In the genomic region with DNA sequence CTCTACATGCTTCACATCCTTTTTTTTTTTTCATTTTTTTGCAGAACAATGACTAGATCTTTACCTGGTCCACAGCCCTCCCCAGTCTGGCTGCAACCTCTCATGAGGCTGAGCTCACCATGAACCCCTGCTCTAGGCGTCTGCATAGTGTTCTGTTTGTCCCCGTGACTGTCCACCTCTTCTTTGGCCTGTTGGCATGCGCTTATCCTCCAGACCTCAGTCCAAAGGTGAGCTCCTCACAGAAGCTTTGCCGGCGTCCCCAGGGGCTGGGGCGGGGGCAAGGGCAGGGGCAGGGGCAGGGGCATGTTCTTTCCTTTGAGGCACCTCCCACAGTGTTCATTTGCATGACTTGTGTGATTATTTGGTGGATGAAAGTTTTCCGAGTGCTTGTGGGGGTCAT, we compare ENCODE assay signal across 11 cellular contexts.
"Had no signal": no experiment of that assay in that cellular context is flagged by ENCODE, and none has a peak within 500 bp of the region (broad histone marks: within the 10 kb centered on the region; RNA-seq: fewer than 3 reads in every experiment).

No MANE protein-coding gene starts in this region.

- H3K9me3 ChIP-seq: esophagus muscularis mucosa, upper lobe of left lung had no signal

- H3K4me3 Mint-ChIP-seq: activated T-helper 17 cell treated with anti-CD3 and anti-CD28 coated beads, Interleukin-2, amount 50 U/mL, for 72 hours had no signal

- H3K27ac ChIP-seq: cardiac muscle cell, upper lobe of left lung had no signal

- H3K4me3 ChIP-seq: cardiac muscle cell, esophagus muscularis mucosa, lung, upper lobe of left lung had no signal

- H3K4me1 Mint-ChIP-seq: activated T-helper 17 cell treated with anti-CD3 and anti-CD28 coated beads, Interleukin-2, amount 50 U/mL, for 72 hours had no signal

- H3K27me3 ChIP-seq: cardiac muscle cell, esophagus muscularis mucosa, upper lobe of left lung had no signal

- DNase-seq: activated CD4-positive, alpha-beta T cell treated with anti-CD3 and anti-CD28 coated beads for 1 hour; activated CD4-positive, alpha-beta T cell treated with anti-CD3 and anti-CD28 coated beads, Interleukin-2, amount 50 U/mL, for 4 hours; activated naive CD4-positive, alpha-beta T cell treated with Interleukin-2 at 50 U/mL for 16 hours; midbrain; retina; stimulated activated naive CD8-positive, alpha-beta T cell treated with anti-CD3 and anti-CD28 coated beads, Interleukin-15, Interleukin-2, amounts not matched to agents 100 U/mL and 50 U/mL, for 24 hours had no signal

- H3K27ac Mint-ChIP-seq: activated T-helper 17 cell treated with anti-CD3 and anti-CD28 coated beads, Interleukin-2, amount 50 U/mL, for 72 hours had no signal

- H3K36me3 ChIP-seq: cardiac muscle cell, esophagus muscularis mucosa, upper lobe of left lung had no signal

- ATAC-seq: activated T-helper 17 cell treated with anti-CD3 and anti-CD28 coated beads, Interleukin-2, amount 50 U/mL, for 72 hours; stimulated activated naive CD8-positive, alpha-beta T cell treated with anti-CD3 and anti-CD28 coated beads, Interleukin-15, Interleukin-2, amounts not matched to agents 100 U/mL and 50 U/mL, for 24 hours had no signal

- H3K9me3 Mint-ChIP-seq: activated T-helper 17 cell treated with anti-CD3 and anti-CD28 coated beads, Interleukin-2, amount 50 U/mL, for 72 hours had no signal
